ENCODE assay signal across 23 cellular contexts in the genomic region with DNA sequence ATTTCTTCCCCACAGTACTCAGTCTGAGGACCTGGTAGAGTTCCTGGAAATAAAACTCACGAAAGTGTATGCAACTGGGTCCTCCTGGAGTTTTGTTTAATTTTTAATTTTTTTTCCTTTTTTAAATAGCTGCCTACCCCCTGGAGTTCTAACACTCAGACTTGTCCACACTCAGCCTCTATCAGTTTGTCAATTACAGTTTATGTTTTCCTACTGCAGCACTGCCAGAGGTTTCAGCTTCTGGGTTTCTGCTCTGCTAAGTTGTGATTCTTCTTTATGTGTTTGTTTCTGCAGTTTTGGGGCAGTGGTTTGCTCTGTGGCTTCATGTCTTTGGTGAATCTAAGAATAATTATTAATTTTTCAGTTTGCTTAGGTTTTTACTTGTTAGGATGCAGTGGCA. TPM values are rescaled to one million over a fixed set of nuclear protein-coding genes. Genes with fewer than 3 reads are reported as not detected.
A peak's percentile ranks its signal among the peaks of the same experiment; 100 is the strongest.
DNase-seq lines count a peak whose midpoint lies in the region; ATAC-seq, FAIRE-seq and TF ChIP-seq lines count a peak whose summit lies in the region.
"Had no signal": no experiment of that assay in that cellular context is flagged by ENCODE, and none has a peak within 500 bp of the region (broad histone marks: within the 10 kb centered on the region; RNA-seq: fewer than 3 reads in every experiment).

No MANE protein-coding gene starts in this region.

- peaks cover 35% of the 10 kb centered on the region for H3K4me1 Mint-ChIP-seq in Caco-2 (ENCODE audit: low read depth, unreplicated experiment)
- H3K4me1 Mint-ChIP-seq: CD14-positive monocyte; CD4-positive, alpha-beta memory T cell; CD4-positive, CD25-positive, alpha-beta regulatory T cell; CD8-positive, alpha-beta memory T cell had no signal

- no peaks in the 10 kb centered on the region for H3K27me3 Mint-ChIP-seq in Caco-2 (ENCODE audit: insufficient read depth, unreplicated experiment)
- H3K27me3 Mint-ChIP-seq: CD4-positive, CD25-positive, alpha-beta regulatory T cell had no signal

- H3K4me3 Mint-ChIP-seq in Caco-2 (ENCODE audit: unreplicated experiment), result no peak overlapping the region
- H3K4me3 Mint-ChIP-seq: CD14-positive monocyte; CD4-positive, alpha-beta memory T cell; CD4-positive, CD25-positive, alpha-beta regulatory T cell; CD8-positive, alpha-beta memory T cell had no signal

- H3K79me2 ChIP-seq in GM12878 (ENCODE audit: control insufficient read depth, insufficient read depth, low read length), result no peaks in the 10 kb centered on the region

- intact Hi-C loops in Caco-2 (cut with micrococcal nuclease; ENCODE audit: unreplicated experiment), result no loop called here
- intact Hi-C loops in GM12878 (cut with micrococcal nuclease; ENCODE audit: unreplicated experiment), result no loop called here

- no peak for TF ChIP-seq RAD21 in GM12878 (IDR thresholded peaks at IDR 0.05; ENCODE audit: insufficient read depth, low read depth, low read length)

- H3K4me1 ChIP-seq in Caco-2 (peaks cover 25% of the 10 kb centered on the region), GM12878 (ENCODE audit: control insufficient read depth, insufficient read depth, low read length) (no peaks in the 10 kb centered on the region)
- H3K4me1 ChIP-seq: BE2C, BLaER1 had no signal

- no peak overlapping the region for H3K9ac ChIP-seq in GM12878 (ENCODE audit: control insufficient read depth, insufficient read depth, low read length)
- H3K9ac ChIP-seq: BLaER1 had no signal

- 0% methylated on average over 1 of the region's 1 CpG for WGBS in GM12878 (ENCODE audit: insufficient coverage, insufficient replicate concordance, low lambda C conversion rate, missing lambda C conversion rate)

- no peaks in the 10 kb centered on the region for H3K9me3 Mint-ChIP-seq in Caco-2 (ENCODE audit: unreplicated experiment)

- DNase-seq in Caco-2 (no peak), GM12878 (ENCODE audit: low read depth, low spot score) (no peak), left lobe of liver (ENCODE audit: low spot score) (no peak), HUDEP-2 (lab: John Stamatoyannopoulos, UW; ENCODE audit: unreplicated experiment in 76 of 76) (no peak)
- DNase-seq: 8988T; ACHN; BE2C; C1 segment of cervical spinal cord; Calu3; CD4-positive, alpha-beta memory T cell; CD4-positive, CD25-positive, alpha-beta regulatory T cell; CD8-positive, alpha-beta memory T cell; COR-L47; DMS79 treated with DMSO at 0.1 percent for 48 hours; GF-D8 had no signal

- ATAC-seq in GM12878, result peak; percentile 22; the same call in 2 of the 3 replicates
- ATAC-seq in left lobe of liver, result peak; percentile 45
- no peak for ATAC-seq in GM21528 (IDR thresholded peaks at IDR 0.05; ENCODE audit: low FRiP score, unreplicated experiment)
- no peak for ATAC-seq in GM21825 (IDR thresholded peaks at IDR 0.05; ENCODE audit: unreplicated experiment)

- RAD21 ChIA-PET in GM12878 (lab: Charles Lee; ENCODE audit: unreplicated experiment), result no interaction called here

- H4K20me1 ChIP-seq in GM12878 (ENCODE audit: control insufficient read depth, insufficient read depth), result no peaks in the 10 kb centered on the region
- H4K20me1 ChIP-seq: BLaER1 had no signal

- peak overlapping the region; percentile 46 for H3K27ac Mint-ChIP-seq in Caco-2 (ENCODE audit: unreplicated experiment)
- H3K27ac Mint-ChIP-seq: CD14-positive monocyte; CD4-positive, alpha-beta memory T cell; CD4-positive, CD25-positive, alpha-beta regulatory T cell; CD8-positive, alpha-beta memory T cell had no signal

- TF ChIP-seq CTCF in Caco-2 (IDR thresholded peaks at IDR 0.05; ENCODE audit: insufficient read depth in 1 of 2, low read depth in 1 of 2, low read length in 1 of 2, severe bottlenecking in 1 of 2, unreplicated experiment in 1 of 2), result no peak
- TF ChIP-seq CTCF in GM12878 (IDR thresholded peaks at IDR 0.05 in 2 of 3, conservative IDR thresholded peaks at IDR 0.05 in 1 of 3; ENCODE audit: control insufficient read depth in 2 of 3, extremely low read depth in 1 of 3, insufficient read depth in 1 of 3, low read depth in 3 of 3, low read length in 3 of 3), result no peak

- H3K9me3 ChIP-seq in Caco-2 (0 out of 2 replicates have a peak, but pooled peaks cover 5% of the 10 kb centered on the region), GM12878 (replicated peaks; ENCODE audit: control insufficient read depth, insufficient read depth, low read length) (peaks cover 2% of the 10 kb centered on the region; the same call in 1 of the 3 replicates)
- H3K9me3 ChIP-seq: BE2C had no signal

- TF ChIP-seq EP300 in GM12878 (IDR thresholded peaks at IDR 0.05; ENCODE audit: borderline replicate concordance in 1 of 2, control insufficient read depth in 1 of 2, low read depth in 2 of 2, low read length in 2 of 2), result no peak

- BruUV-seq in Caco-2 (replicated peaks; lab: Mats Ljungman, UMichigan) (no TSS peak), GM12878 (replicated peaks; lab: Mats Ljungman, UMichigan) (no TSS peak)

- H3K4me3 ChIP-seq in Caco-2 (ENCODE audit: low read depth, low read length) (no peak overlapping the region), GM12878 (no peak overlapping the region)
- H3K4me3 ChIP-seq: BLaER1 had no signal

- no peak for FAIRE-seq in GM12878 (lab: Jason Lieb, UNC)
- FAIRE-seq: A204.1, D721Med, GM12892, GM18507 had no signal

- in situ Hi-C loops in GM12878 (cut with MboI), result no loop called here

- H3K27me3 ChIP-seq in Caco-2 (replicated peaks; ENCODE audit: control insufficient read depth, insufficient read depth, low read length) (no peaks in the 10 kb centered on the region), GM12878 (replicated peaks in 1 of 2; ENCODE audit: control insufficient read depth in 2 of 2, insufficient read depth in 2 of 2, low read length in 1 of 2) (no peaks in the 10 kb centered on the region)
- H3K27me3 ChIP-seq: BE2C, BLaER1 had no signal

- no peak overlapping the region for H3K4me2 ChIP-seq in GM12878 (ENCODE audit: control insufficient read depth, insufficient read depth)
- H3K4me2 ChIP-seq: BLaER1 had no signal

- TF ChIP-seq POLR2A in GM12878 (IDR thresholded peaks at IDR 0.05; ENCODE audit: low read depth, low read length), result no peak

- POLR2A ChIA-PET in Caco-2 (lab: Charles Lee) (no interaction called here), GM12878 (lab: Charles Lee) (no interaction called here)

- no peak overlapping the region for H2AFZ ChIP-seq in GM12878 (ENCODE audit: control insufficient read depth, low read depth, low read length)

- H3K36me3 ChIP-seq in Caco-2 (ENCODE audit: control insufficient read depth, insufficient read depth, low read length) (peaks cover 2% of the 10 kb centered on the region; the same call in 1 of the 2 replicates), GM12878 (ENCODE audit: control insufficient read depth in 2 of 2, insufficient read depth in 2 of 2, low read length in 1 of 2) (no peaks in the 10 kb centered on the region)
- H3K36me3 ChIP-seq: BE2C, BLaER1 had no signal

- CTCF ChIA-PET in Caco-2 (lab: Charles Lee), result no interaction called here
- CTCF ChIA-PET in GM12878 (lab: Yijun Ruan, JAX), result interaction anchor here (1.1 kb wide), 1 partner anchor 18 kb away, joined by 3 read pairs; no protein-coding TSS in a partner anchor

- H3K27ac ChIP-seq in GM12878 (ENCODE audit: control insufficient read depth, insufficient read depth), result no peak overlapping the region
- H3K27ac ChIP-seq: BLaER1 had no signal

- peaks cover 34% of the 10 kb centered on the region for H3K36me3 Mint-ChIP-seq in Caco-2 (ENCODE audit: insufficient read depth, unreplicated experiment)
- H3K36me3 Mint-ChIP-seq: CD4-positive, alpha-beta memory T cell; CD4-positive, CD25-positive, alpha-beta regulatory T cell; CD8-positive, alpha-beta memory T cell had no signal

- SMC1A ChIA-PET in GM12878 (lab: Charles Lee; ENCODE audit: uncharacterized antibody, unreplicated experiment), result interaction anchor here (1.0 kb wide), 1 partner anchor 9 kb away, joined by 4 read pairs; no protein-coding TSS in a partner anchor

TF ChIP-seq in GM12878, 131 proteins besides CTCF, POLR2A, EP300 and RAD21 (continues in another document):
- TF ChIP-seq HSF1 (IDR thresholded peaks at IDR 0.05; ENCODE audit: low read depth, low read length) (no peak), EZH2 (IDR thresholded peaks at IDR 0.05; ENCODE audit: borderline replicate concordance, control insufficient read depth, low read depth, low read length) (no peak)

RNA-seq across cellular contexts. Expression of gene TBC1D12, which starts 59.2 kb away (rescaled TPM):
- total RNA-seq in Caco-2 (2022) (32.1 and 33.8 TPM in 2 replicates), GM12878 (2014; rRNA removed) (5.5 and 7.6 TPM in 2 replicates), GM12878 (2014; rRNA removed; fragmentation: Illumina TruSeq; extraction: Trizol) (5.5 and 6.2 TPM in 2 replicates), GM12878 (2021) (4.8 and 5.3 TPM in 2 replicates), left lobe of liver (4.5 TPM)
- total RNA-seq in GM12878 (2013; cell fraction: nucleolus; rRNA removed), result 30.1 and 31.6 TPM in 2 replicates
- polyA plus RNA-seq in GM12878 (2011; ENCODE audit: low read depth), result 1.4 TPM
- polyA plus RNA-seq in GM12878 (2011; rRNA removed) (7.5 and 11.9 TPM in 2 replicates), GM12878 (2014; fragmentation: Illumina TruSeq; extraction: Trizol) (4.1 and 4.8 TPM in 2 replicates), GM12878 (2014; fragmentation: Nextera tagmentation; extraction: Ambion mirVana) (1 to 10 TPM; 3.3 TPM), GM12878 (2014; rRNA removed) (2.6 and 4.4 TPM in 2 replicates), GM12878 (2016; fragmentation: Nextera tagmentation; extraction: Ambion mirVana) (1 to 10 TPM; 2.9 to 3.5 TPM)
- 2.1 and 2.2 TPM in 2 replicates for polyA plus RNA-seq in GM12878 (2011; cell fraction: cytosol; rRNA removed)
- polyA plus RNA-seq in GM12878 (2011; cell fraction: nucleus; rRNA removed), result 4.6 and 5.6 TPM in 2 replicates
- 4.1 and 5.2 TPM in 2 replicates for polyA plus RNA-seq in GM12878 (2012)
- 4.1 and 5.0 TPM in 2 replicates for polyA minus RNA-seq in GM12878 (2011; rRNA and poly(A)+ RNA removed)
- 1.3 and 2.5 TPM in 2 replicates for polyA minus RNA-seq in GM12878 (2011; cell fraction: cytosol; rRNA and poly(A)+ RNA removed)
- polyA minus RNA-seq in GM12878 (2011; cell fraction: nucleus; rRNA and poly(A)+ RNA removed), result 3.3 and 6.5 TPM in 2 replicates
- total RNA-seq: CD4-positive, CD25-positive, alpha-beta regulatory T cell had no signal
- polyA plus RNA-seq: CD4-positive, alpha-beta memory T cell; CD4-positive, CD25-positive, alpha-beta regulatory T cell; CD8-positive, alpha-beta memory T cell had no signal

Comparison
In these comparisons a context has a peak if more than half of its experiments do, and no peak if none do; other contexts are left out.
1. ATAC-seq: peak in GM12878 (single experiment) and left lobe of liver (single experiment); none in GM21528 (single experiment) and GM21825 (single experiment).